Comparison of ENCODE assay signal across 1 cellular context in genomic region chr17:50861822-50862528, GRCh38.
TF ChIP-seq lines count a peak whose summit lies in the region.

No MANE protein-coding gene starts in this region.

TF ChIP-seq in HepG2, 621 proteins besides CTCF, POLR2A, EP300 and RAD21 (continues in another document):
- TF ChIP-seq ZBTB10 (CRISPR knock-in tag; IDR thresholded peaks at IDR 0.05; ENCODE audit: borderline replicate concordance), result no peak
- TF ChIP-seq SOX6 (IDR thresholded peaks at IDR 0.05), result no peak
- TF ChIP-seq SOX6 (CRISPR knock-in tag; IDR thresholded peaks at IDR 0.05), result no peak
- no peak for TF ChIP-seq TOPORS (CRISPR knock-in tag; IDR thresholded peaks at IDR 0.05)
- TF ChIP-seq NFIB (CRISPR knock-in tag; IDR thresholded peaks at IDR 0.05; ENCODE audit: borderline replicate concordance), result no peak
- TF ChIP-seq ZSCAN21 (CRISPR knock-in tag; IDR thresholded peaks at IDR 0.05; ENCODE audit: borderline replicate concordance), result no peak
- TF ChIP-seq ZFP41 (CRISPR knock-in tag; IDR thresholded peaks at IDR 0.05; ENCODE audit: borderline replicate concordance), result no peak
- TF ChIP-seq DBP (CRISPR knock-in tag; IDR thresholded peaks at IDR 0.05; ENCODE audit: not compliant biosample characterization), result no peak
- no peak for TF ChIP-seq TMF1 (CRISPR knock-in tag; IDR thresholded peaks at IDR 0.05; ENCODE audit: low read depth)
- TF ChIP-seq KLF15 (CRISPR knock-in tag; IDR thresholded peaks at IDR 0.05; ENCODE audit: borderline replicate concordance), result no peak
- TF ChIP-seq TFDP1 (CRISPR knock-in tag; IDR thresholded peaks at IDR 0.05; ENCODE audit: borderline replicate concordance), result no peak
- TF ChIP-seq RBM22 (optimal IDR thresholded peaks at IDR 0.05; ENCODE audit: low read length), result peak; percentile 64
- TF ChIP-seq ZNF292 (CRISPR knock-in tag; IDR thresholded peaks at IDR 0.05; ENCODE audit: borderline replicate concordance, low read depth), result no peak
- TF ChIP-seq TRIM22 (IDR thresholded peaks at IDR 0.05), result no peak
- TF ChIP-seq ATF3 (CRISPR knock-in tag; IDR thresholded peaks at IDR 0.05), result no peak
- no peak for TF ChIP-seq DMAP1 (CRISPR knock-in tag; IDR thresholded peaks at IDR 0.05)
- TF ChIP-seq ETS1 (CRISPR knock-in tag; IDR thresholded peaks at IDR 0.05), result no peak
- TF ChIP-seq ZNF720 (CRISPR knock-in tag; IDR thresholded peaks at IDR 0.05), result no peak
- no peak for TF ChIP-seq KDM5B (CRISPR knock-in tag; IDR thresholded peaks at IDR 0.05; ENCODE audit: borderline replicate concordance)
- TF ChIP-seq ZMYM3 (CRISPR knock-in tag; IDR thresholded peaks at IDR 0.05), result no peak
- TF ChIP-seq ISL2 (CRISPR knock-in tag; IDR thresholded peaks at IDR 0.05), result no peak
- no peak for TF ChIP-seq NCOA2 (CRISPR knock-in tag; IDR thresholded peaks at IDR 0.05)
- TF ChIP-seq NR0B2 (CRISPR knock-in tag; IDR thresholded peaks at IDR 0.05), result no peak
- TF ChIP-seq MBD4 (IDR thresholded peaks at IDR 0.05; ENCODE audit: borderline replicate concordance, low read length), result 0 out of 2 replicates have a peak, but pooled peaks have one; percentile 3
- no peak for TF ChIP-seq ZNF784 (CRISPR knock-in tag; IDR thresholded peaks at IDR 0.05; ENCODE audit: borderline replicate concordance)
- TF ChIP-seq ZNF850 (CRISPR knock-in tag; conservative IDR thresholded peaks at IDR 0.05), result no peak
- TF ChIP-seq U2AF2 (IDR thresholded peaks at IDR 0.05; ENCODE audit: low read depth, low read length), result no peak
- TF ChIP-seq PTBP1 (IDR thresholded peaks at IDR 0.05; ENCODE audit: low read depth, low read length, poor library complexity, severe bottlenecking), result no peak
- no peak for TF ChIP-seq ZNF362 (CRISPR knock-in tag; IDR thresholded peaks at IDR 0.05; ENCODE audit: borderline replicate concordance)
- TF ChIP-seq ZNF605 (CRISPR knock-in tag; IDR thresholded peaks at IDR 0.05), result no peak
- peak; percentile 22; the same call in 1 of the 2 replicates for TF ChIP-seq SSRP1 (CRISPR knock-in tag; IDR thresholded peaks at IDR 0.05)
- no peak for TF ChIP-seq NKX3-1 (CRISPR knock-in tag; IDR thresholded peaks at IDR 0.05)
- TF ChIP-seq ZBTB14 (CRISPR knock-in tag; IDR thresholded peaks at IDR 0.05), result no peak
- no peak for TF ChIP-seq ZSCAN31 (CRISPR knock-in tag; IDR thresholded peaks at IDR 0.05; ENCODE audit: low read depth)
- TF ChIP-seq RBAK (CRISPR knock-in tag; IDR thresholded peaks at IDR 0.05), result no peak
- TF ChIP-seq ZNF3 (CRISPR knock-in tag; IDR thresholded peaks at IDR 0.05), result no peak
- no peak for TF ChIP-seq ZFP36 (IDR thresholded peaks at IDR 0.05; ENCODE audit: borderline replicate concordance, low read depth, low read length, partially characterized antibody)
- no peak for TF ChIP-seq TCF12 (IDR thresholded peaks at IDR 0.05)
- no peak for TF ChIP-seq TCF12 (CRISPR knock-in tag; IDR thresholded peaks at IDR 0.05)
- 0 out of 2 replicates have a peak, but pooled peaks have one; percentile 7 for TF ChIP-seq POLR2AphosphoS5 (IDR thresholded peaks at IDR 0.05; ENCODE audit: low read depth, low read length)
- no peak for TF ChIP-seq ZNF572 (CRISPR knock-in tag; IDR thresholded peaks at IDR 0.05)
- no peak for TF ChIP-seq KLF9 (CRISPR knock-in tag; IDR thresholded peaks at IDR 0.05; ENCODE audit: low read depth)
- no peak for TF ChIP-seq ZMAT3 (CRISPR knock-in tag; conservative IDR thresholded peaks at IDR 0.05)
- TF ChIP-seq ZNF652 (CRISPR knock-in tag; IDR thresholded peaks at IDR 0.05; ENCODE audit: borderline replicate concordance, low read depth), result no peak
- TF ChIP-seq HOXD1 (CRISPR knock-in tag; IDR thresholded peaks at IDR 0.05), result no peak
- TF ChIP-seq GATA4 (IDR thresholded peaks at IDR 0.05; ENCODE audit: borderline replicate concordance, low read depth), result no peak
- TF ChIP-seq ZNF446 (CRISPR knock-in tag; IDR thresholded peaks at IDR 0.05), result no peak
- no peak for TF ChIP-seq SOX5 (CRISPR knock-in tag; IDR thresholded peaks at IDR 0.05; ENCODE audit: borderline replicate concordance)
- TF ChIP-seq POLR2AphosphoS2 (IDR thresholded peaks at IDR 0.05; ENCODE audit: low read depth, low read length), result no peak
- no peak for TF ChIP-seq ZNF724P (CRISPR knock-in tag; IDR thresholded peaks at IDR 0.05; ENCODE audit: borderline replicate concordance)
- TF ChIP-seq SMARCE1 (IDR thresholded peaks at IDR 0.05; ENCODE audit: borderline replicate concordance), result no peak
- TF ChIP-seq FOXJ3 (CRISPR knock-in tag; IDR thresholded peaks at IDR 0.05; ENCODE audit: borderline replicate concordance), result no peak
- TF ChIP-seq SALL1 (CRISPR knock-in tag; IDR thresholded peaks at IDR 0.05), result no peak
- no peak for TF ChIP-seq ZNF441 (CRISPR knock-in tag; IDR thresholded peaks at IDR 0.05; ENCODE audit: borderline replicate concordance)
- TF ChIP-seq ZC3H13 (CRISPR knock-in tag; IDR thresholded peaks at IDR 0.05), result 0 out of 2 replicates have a peak, but pooled peaks have one; percentile 54
- TF ChIP-seq ATF7-NPFF (CRISPR knock-in tag; IDR thresholded peaks at IDR 0.05; ENCODE audit: low read depth), result no peak
- TF ChIP-seq SMYD3 (CRISPR knock-in tag; IDR thresholded peaks at IDR 0.05), result 0 out of 2 replicates have a peak, but pooled peaks have one; percentile 17
- TF ChIP-seq TBL1XR1 (IDR thresholded peaks at IDR 0.05; ENCODE audit: borderline replicate concordance, low read length, partially characterized antibody), result no peak
- TF ChIP-seq RCOR2 (CRISPR knock-in tag; IDR thresholded peaks at IDR 0.05), result no peak
- peak; percentile 55 for TF ChIP-seq RBFOX2 (IDR thresholded peaks at IDR 0.05; ENCODE audit: low read depth, low read length)
- TF ChIP-seq ZNF782 (CRISPR knock-in tag; IDR thresholded peaks at IDR 0.05; ENCODE audit: borderline replicate concordance), result no peak
- TF ChIP-seq BATF2 (CRISPR knock-in tag; IDR thresholded peaks at IDR 0.05), result no peak
- no peak for TF ChIP-seq ZNF747 (CRISPR knock-in tag; IDR thresholded peaks at IDR 0.05; ENCODE audit: borderline replicate concordance)
- no peak for TF ChIP-seq ZMAT5 (CRISPR knock-in tag; IDR thresholded peaks at IDR 0.05; ENCODE audit: borderline replicate concordance, low read depth)
- TF ChIP-seq AKAP8 (CRISPR knock-in tag; IDR thresholded peaks at IDR 0.05), result no peak
- TF ChIP-seq NFRKB (IDR thresholded peaks at IDR 0.05), result no peak
- TF ChIP-seq ZZZ3 (CRISPR knock-in tag; IDR thresholded peaks at IDR 0.05; ENCODE audit: borderline replicate concordance), result no peak
- 0 out of 2 replicates have a peak, but pooled peaks have one; percentile 10 for TF ChIP-seq NCOR1 (IDR thresholded peaks at IDR 0.05; ENCODE audit: borderline replicate concordance, low read length)
- TF ChIP-seq TCF7 (IDR thresholded peaks at IDR 0.05; ENCODE audit: low read depth), result no peak
